ENCODE assay signal across 10 cellular contexts in genomic region chr7:111498608-111499007, GRCh38.
"Had no signal": no experiment of that assay in that cellular context is flagged by ENCODE, and none has a peak within 500 bp of the region (broad histone marks: within the 10 kb centered on the region; RNA-seq: fewer than 3 reads in every experiment).

No MANE protein-coding gene starts in this region.

- H3K4me3 ChIP-seq: hepatocyte, mucosa of descending colon, ovary, tibial artery, upper lobe of left lung, uterus had no signal

- H3K27ac ChIP-seq: hepatocyte, ovary, tibial artery, upper lobe of left lung, uterus had no signal

- DNase-seq: foreskin melanocyte; mucosa of descending colon; naive thymus-derived CD8-positive, alpha-beta T cell; ovary; right cardiac atrium; stimulated activated CD4-positive, alpha-beta T cell treated with anti-CD3 and anti-CD28 coated beads, Interleukin-12 subunit alpha, Interleukin-12 subunit beta, amount 100 ng/mL, for 4 hours; tibial artery; upper lobe of left lung; uterus had no signal

- H3K9me3 ChIP-seq: mucosa of descending colon, ovary, upper lobe of left lung, uterus had no signal

- H3K4me1 ChIP-seq: tibial artery, upper lobe of left lung, uterus had no signal

- ATAC-seq: mucosa of descending colon; naive thymus-derived CD8-positive, alpha-beta T cell; right cardiac atrium had no signal

- H2AFZ ChIP-seq: hepatocyte had no signal

- H3K27me3 ChIP-seq: hepatocyte, ovary, tibial artery, upper lobe of left lung, uterus had no signal

- H3K79me2 ChIP-seq: hepatocyte had no signal

- H3K4me2 ChIP-seq: hepatocyte had no signal

- H3K36me3 ChIP-seq: ovary, tibial artery, upper lobe of left lung, uterus had no signal
